8 cellular contexts compared by ENCODE assay signal in the genomic region with DNA sequence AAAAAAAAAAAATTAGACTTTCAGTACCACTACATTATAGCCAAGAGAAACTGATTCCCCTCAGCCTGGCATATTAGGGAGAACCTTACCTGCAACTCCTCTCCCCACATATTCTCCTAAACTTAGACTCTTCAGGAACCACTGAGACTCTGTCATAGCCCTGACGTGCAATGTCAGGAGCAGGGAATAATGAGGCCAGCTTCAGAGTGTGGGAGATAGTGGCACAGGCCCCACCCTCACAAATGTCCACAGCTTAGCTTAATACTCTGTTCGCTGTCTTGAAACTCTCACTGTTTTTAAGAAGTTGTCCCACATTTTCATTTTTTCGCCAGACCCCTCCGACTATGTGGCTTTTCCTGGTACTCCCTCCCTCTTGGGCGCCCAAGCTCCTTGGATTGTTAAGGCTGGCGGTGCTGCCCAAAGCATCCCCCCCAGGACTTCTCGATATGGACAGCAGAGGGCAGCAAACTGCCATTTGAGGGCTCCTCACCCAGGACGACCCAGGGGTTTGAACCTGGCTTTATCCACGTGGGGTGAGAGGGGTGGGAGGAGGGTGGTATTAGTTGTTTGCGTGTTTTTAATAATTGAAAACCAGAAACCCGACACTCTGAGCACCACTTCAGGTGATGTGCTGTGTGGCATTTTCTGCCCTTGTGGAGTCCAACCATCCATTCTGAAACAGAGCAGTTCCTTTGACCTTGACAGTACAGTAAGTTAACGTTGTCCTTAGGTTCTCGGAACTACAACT. TPM values are rescaled to one million over a fixed set of nuclear protein-coding genes. Genes with fewer than 3 reads are reported as not detected.
DNase-seq lines count a peak whose midpoint lies in the region; ATAC-seq, FAIRE-seq and TF ChIP-seq lines count a peak whose summit lies in the region.

No MANE protein-coding gene starts in this region.

- H3K27me3 ChIP-seq in endodermal cell (ENCODE audit: control insufficient read depth, insufficient read depth, low read length, poor library complexity, severe bottlenecking), result no peaks in the 10 kb centered on the region

- no peaks in the 10 kb centered on the region for H3K36me3 ChIP-seq in endodermal cell (ENCODE audit: control insufficient read depth, insufficient read depth, low read length)

- FAIRE-seq in GM18507 (lab: Jason Lieb, UNC), result peak; percentile 77

- H3K27ac ChIP-seq in endodermal cell (ENCODE audit: low read depth, low read length), result no peak overlapping the region

- H3K9ac ChIP-seq in endodermal cell (ENCODE audit: extremely low read depth, low read length, poor library complexity, severe bottlenecking), result no peak overlapping the region

- H3K36me3 Mint-ChIP-seq in endodermal cell (ENCODE audit: low read depth), result no peaks in the 10 kb centered on the region

- WGBS in endodermal cell (ENCODE audit: insufficient coverage in 1 of 2, insufficient read length in 1 of 2), 2 experiments, result 30 to 52% methylated on average over 11 to 13 of the region's 13 CpGs

- ATAC-seq in HG03135 (IDR thresholded peaks at IDR 0.05; ENCODE audit: unreplicated experiment), result peak; percentile 76

- DNase-seq in AG08395 (ENCODE audit: low spot score) (peak; percentile 88), GM18507 (ENCODE audit: extremely low spot score, insufficient read length, low read depth) (peak; percentile 62), NCI-H69 (lab: John Stamatoyannopoulos, UW) (peak; percentile 84), endodermal cell (peak; percentile 94), mucosa of gallbladder (ENCODE audit: low spot score) (peak; percentile 70)
- peak; percentile 8 to 30 for DNase-seq in activated CD8-positive, alpha-beta memory T cell treated with anti-CD3 and anti-CD28 coated beads for 1 hour (ENCODE audit: extremely low read depth in 1 of 2, low read depth in 1 of 2)
- DNase-seq in stimulated activated CD8-positive, alpha-beta memory T cell treated with anti-CD3 and anti-CD28 coated beads, Interleukin-7, amount 100 ng/mL, for 4 hours (ENCODE audit: low read depth in 2 of 2), result peak; percentile 9 to 22

- H3K4me3 Mint-ChIP-seq in endodermal cell, result no peak overlapping the region

- H3K27ac Mint-ChIP-seq in endodermal cell, result no peak overlapping the region

- H3K4me1 Mint-ChIP-seq in endodermal cell, result peaks cover 17% of the 10 kb centered on the region

- peaks cover 9% of the 10 kb centered on the region for H3K4me1 ChIP-seq in endodermal cell (ENCODE audit: control insufficient read depth, insufficient read depth, low read length)

- no peaks in the 10 kb centered on the region for H3K9me3 Mint-ChIP-seq in endodermal cell

- H3K4me3 ChIP-seq in endodermal cell (ENCODE audit: low read length), result no peak overlapping the region

- H3K27me3 Mint-ChIP-seq in endodermal cell (ENCODE audit: insufficient read depth), result peaks cover 10% of the 10 kb centered on the region

- no peaks in the 10 kb centered on the region for H3K9me3 ChIP-seq in endodermal cell (ENCODE audit: control insufficient read depth, low read length)

- TF ChIP-seq CTCF in endodermal cell (conservative IDR thresholded peaks at IDR 0.05), result peak; percentile 98

RNA-seq across cellular contexts. Expression of a gene that starts 45.2 kb away (rescaled TPM):
- total RNA-seq in endodermal cell, result 10 to 100 TPM; 29.1 to 30.8 TPM
- 2.7 TPM for polyA plus RNA-seq in endodermal cell (2013, experiment 1 of 2)
- polyA plus RNA-seq in endodermal cell (2013, experiment 2 of 2), result 2.7 TPM
- total RNA-seq in mucosa of gallbladder, result 15.9 TPM

Comparison
In these comparisons a context has a peak if more than half of its experiments do, and no peak if none do; other contexts are left out.
1. DNase-seq: peak in every context shown above with its lines; median percentile 94 in endodermal cell; 88 in AG08395; 84 in NCI-H69; 70 in mucosa of gallbladder; 62 in GM18507; 19 in activated CD8-positive, alpha-beta memory T cell treated with anti-CD3 and anti-CD28 coated beads for 1 hour; 16 in stimulated activated CD8-positive, alpha-beta memory T cell treated with anti-CD3 and anti-CD28 coated beads, Interleukin-7, amount 100 ng/mL, for 4 hours.